Comparison of ENCODE assay signal across 23 cellular contexts in the genomic region with DNA sequence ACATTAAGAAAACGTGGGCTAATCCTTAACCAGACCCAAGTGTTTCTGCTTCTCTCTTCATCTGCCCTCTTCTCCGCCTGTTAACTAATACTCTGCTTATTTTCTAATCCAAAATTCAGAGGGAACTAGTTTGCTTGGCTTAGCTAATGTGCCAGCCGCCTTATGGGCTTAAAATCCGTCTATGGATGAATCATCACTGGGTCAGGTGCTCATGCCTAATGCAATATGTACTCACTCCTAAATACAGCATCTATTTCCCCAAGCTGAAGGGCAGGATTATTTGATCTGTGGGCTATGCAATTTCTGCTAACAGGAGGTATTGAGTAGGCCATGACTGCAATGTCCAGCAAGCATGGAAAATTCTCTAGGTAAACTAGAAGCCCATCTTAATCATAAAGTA. TPM values are rescaled to one million over a fixed set of nuclear protein-coding genes. Genes with fewer than 3 reads are reported as not detected.
DNase-seq lines count a peak whose midpoint lies in the region; ATAC-seq and FAIRE-seq lines count a peak whose summit lies in the region.
"Had no signal": no experiment of that assay in that cellular context is flagged by ENCODE, and none has a peak within 500 bp of the region (broad histone marks: within the 10 kb centered on the region; RNA-seq: fewer than 3 reads in every experiment).

No MANE protein-coding gene starts in this region.

- no peaks in the 10 kb centered on the region for H3K36me3 ChIP-seq in trophoblast cell (ENCODE audit: control insufficient read depth in 1 of 2, insufficient read depth in 2 of 2, low read length in 2 of 2)
- H3K36me3 ChIP-seq: BE2C had no signal

- H3K18ac ChIP-seq in trophoblast cell (ENCODE audit: low read length), result no peak overlapping the region

- no peaks in the 10 kb centered on the region for H3K27me3 ChIP-seq in trophoblast cell (ENCODE audit: insufficient read depth, low read length)
- H3K27me3 ChIP-seq: BE2C had no signal

- no peak overlapping the region for H2BK5ac ChIP-seq in trophoblast cell (ENCODE audit: low read depth, low read length, poor library complexity)

- H4K91ac ChIP-seq in trophoblast cell (ENCODE audit: low read depth, low read length), result no peak overlapping the region

- no peaks in the 10 kb centered on the region for H3K9me3 ChIP-seq in trophoblast cell (ENCODE audit: insufficient read depth, low read depth, low read length)
- H3K9me3 ChIP-seq: A549, BE2C had no signal

- no peak overlapping the region for H2BK120ac ChIP-seq in trophoblast cell (ENCODE audit: insufficient read depth, low read length, poor library complexity)

- H2BK12ac ChIP-seq in trophoblast cell (ENCODE audit: low read length), result no peak overlapping the region

- H3K14ac ChIP-seq in trophoblast cell (ENCODE audit: low read length), result no peak overlapping the region

- H3K4me2 ChIP-seq in trophoblast cell (ENCODE audit: low read length), result no peak overlapping the region
- H3K4me2 ChIP-seq: A549 had no signal

- peak; percentile 9 for DNase-seq in COLO829 (ENCODE audit: low spot score)
- DNase-seq in MV-4-11 (lab: John Stamatoyannopoulos, UW), result peak; percentile 0
- DNase-seq in amniotic epithelial cell (ENCODE audit: low read depth), result peak; percentile 15
- no peak for DNase-seq in ecto neural progenitor cell (ENCODE audit: low spot score)
- no peak for DNase-seq in trophoblast cell
- DNase-seq: BE2C, DND-41, GOT3, HCEC 1CT, KG1, NCI-H1694, NCI-H2081, NCI-H2171, NCI-H345, RPMI8226, SHP77 treated with DMSO at 0.1 percent for 48 hours had no signal

- H3K23ac ChIP-seq in trophoblast cell (ENCODE audit: low read length), result no peak overlapping the region

- FAIRE-seq in islet of Langerhans (lab: Jason Lieb, UNC), result peak; percentile 78
- FAIRE-seq: A549, GM12878 had no signal

- ATAC-seq in GM21717 (IDR thresholded peaks at IDR 0.05; ENCODE audit: unreplicated experiment), result no peak
- ATAC-seq in HG03457 (IDR thresholded peaks at IDR 0.05; ENCODE audit: unreplicated experiment), result no peak
- ATAC-seq: A549, GM12878, SK-N-SH treated with all-trans-retinoic acid at 6 μM for 48 hours had no signal

- H3K4me1 ChIP-seq in trophoblast cell (ENCODE audit: control insufficient read depth in 1 of 2, insufficient read depth in 2 of 2, low read length in 2 of 2), result no peaks in the 10 kb centered on the region
- H3K4me1 ChIP-seq: A549, BE2C had no signal

- no peaks in the 10 kb centered on the region for H3K79me1 ChIP-seq in trophoblast cell (ENCODE audit: low read length)

- H3K9ac ChIP-seq in trophoblast cell (ENCODE audit: low read length), result no peak overlapping the region

- no peak overlapping the region for H3K4ac ChIP-seq in trophoblast cell (ENCODE audit: low read depth, low read length)

- no peaks in the 10 kb centered on the region for H3K79me2 ChIP-seq in trophoblast cell (ENCODE audit: control insufficient read depth, insufficient read depth, low read length, poor library complexity)

- no peak overlapping the region for H4K8ac ChIP-seq in trophoblast cell (ENCODE audit: low read depth, low read length)

- no CpG with 5 or more reads among the region's 4 CpGs for WGBS in trophoblast cell (ENCODE audit: extremely low coverage, insufficient coverage, insufficient read length)

- no peak overlapping the region for H4K12ac ChIP-seq in trophoblast cell (ENCODE audit: low read depth, low read length)

- H2AFZ ChIP-seq in trophoblast cell (ENCODE audit: insufficient read depth, low read length, poor library complexity), result no peak overlapping the region

- no peak overlapping the region for H3K4me3 ChIP-seq in trophoblast cell (ENCODE audit: low read depth, low read length)
- H3K4me3 ChIP-seq: A549, GM12878 had no signal

- H2AK5ac ChIP-seq in trophoblast cell (ENCODE audit: low read length), result no peak overlapping the region

- no peak overlapping the region for H3K27ac ChIP-seq in trophoblast cell (ENCODE audit: low read depth, low read length)
- H3K27ac ChIP-seq: A549, HL-60 had no signal

RNA-seq across cellular contexts. Expression of gene DYNLT3, which starts 12.4 kb away (rescaled TPM):
- 16.0 and 16.4 TPM in 2 replicates for polyA plus RNA-seq in trophoblast cell (2013)

RNA-seq across cellular contexts. Expression of gene CYBB, which starts 55.1 kb away (rescaled TPM):
- polyA plus RNA-seq in trophoblast cell (2013), result 0.01 TPM in 2 replicates

Comparison
In these comparisons a context has a peak if more than half of its experiments do, and no peak if none do; other contexts are left out.
1. DNase-seq: peak in COLO829 (single experiment), MV-4-11 (single experiment) and amniotic epithelial cell (single experiment); none in ecto neural progenitor cell (single experiment) and trophoblast cell (0 of 2).